Comparison of ENCODE assay signal across 2 cellular contexts in genomic region chr1:67465371-67465770, GRCh38.
TF ChIP-seq lines count a peak whose summit lies in the region.

No MANE protein-coding gene starts in this region.

TF ChIP-seq in HepG2, 621 proteins besides CTCF, POLR2A, EP300 and RAD21:
- TF ChIP-seq AGO2 (optimal IDR thresholded peaks at IDR 0.05; ENCODE audit: low read depth, low read length) = no peak
- no peak for TF ChIP-seq ZNF292 (CRISPR knock-in tag; IDR thresholded peaks at IDR 0.05; ENCODE audit: borderline replicate concordance, low read depth)
- no peak for TF ChIP-seq ZNF589 (CRISPR knock-in tag; conservative IDR thresholded peaks at IDR 0.05)
- TF ChIP-seq SCMH1 (CRISPR knock-in tag; IDR thresholded peaks at IDR 0.05; ENCODE audit: borderline replicate concordance) = no peak
- no peak for TF ChIP-seq ZNF768 (CRISPR knock-in tag; IDR thresholded peaks at IDR 0.05)
- TF ChIP-seq ZFP36L1 (CRISPR knock-in tag; IDR thresholded peaks at IDR 0.05) = no peak
- no peak for TF ChIP-seq SNAI1 (CRISPR knock-in tag; IDR thresholded peaks at IDR 0.05; ENCODE audit: borderline replicate concordance)
- no peak for TF ChIP-seq ZNF441 (CRISPR knock-in tag; IDR thresholded peaks at IDR 0.05; ENCODE audit: borderline replicate concordance)
- no peak for TF ChIP-seq ETV6 (CRISPR knock-in tag; conservative IDR thresholded peaks at IDR 0.05)
- TF ChIP-seq KDM1A (CRISPR knock-in tag; IDR thresholded peaks at IDR 0.05) = no peak
- no peak for TF ChIP-seq ZNF253 (CRISPR knock-in tag; IDR thresholded peaks at IDR 0.05; ENCODE audit: borderline replicate concordance)
- no peak for TF ChIP-seq CHD4 (IDR thresholded peaks at IDR 0.05; ENCODE audit: borderline replicate concordance, low read length)
- TF ChIP-seq ZNF556 (CRISPR knock-in tag; IDR thresholded peaks at IDR 0.05; ENCODE audit: borderline replicate concordance) = no peak
- TF ChIP-seq SAP130 (CRISPR knock-in tag; IDR thresholded peaks at IDR 0.05; ENCODE audit: low read depth) = no peak
- no peak for TF ChIP-seq GATA4 (IDR thresholded peaks at IDR 0.05; ENCODE audit: borderline replicate concordance, low read depth)
- no peak for TF ChIP-seq PHB2 (IDR thresholded peaks at IDR 0.05; ENCODE audit: partially characterized antibody)

TF ChIP-seq in endothelial cell of umbilical vein, 7 proteins besides CTCF, POLR2A, EP300 and RAD21:
- TF ChIP-seq MAX (IDR thresholded peaks at IDR 0.05; ENCODE audit: insufficient read depth, insufficient read length) = no peak
- TF ChIP-seq JUN (IDR thresholded peaks at IDR 0.05; ENCODE audit: borderline replicate concordance, insufficient read depth, insufficient read length, low read depth) = no peak
- no peak for TF ChIP-seq POLR2AphosphoS5 (IDR thresholded peaks at IDR 0.05; ENCODE audit: insufficient read depth, low read depth, low read length)
